16 cellular contexts compared by ENCODE assay signal in genomic region chr1:30536530-30536929, GRCh38.
A peak's percentile ranks its signal among the peaks of the same experiment; 100 is the strongest.
DNase-seq lines count a peak whose midpoint lies in the region; ATAC-seq and TF ChIP-seq lines count a peak whose summit lies in the region.
"Had no signal": no experiment of that assay in that cellular context is flagged by ENCODE, and none has a peak within 500 bp of the region (broad histone marks: within the 10 kb centered on the region; RNA-seq: fewer than 3 reads in every experiment).

No MANE protein-coding gene starts in this region.

- no peaks in the 10 kb centered on the region for H3K9me3 Mint-ChIP-seq in activated CD8-positive, alpha-beta memory T cell treated with anti-CD3 and anti-CD28 coated beads, Interleukin-2, amount 10 ng/mL, durations not matched to agents 7 days and 5 days (ENCODE audit: low read depth)

- intact Hi-C loops in heart left ventricle (cut with DNase I) (no loop called here), spleen (cut with DNase I; ENCODE audit: low total_unique reads) (no loop called here)

- no peak overlapping the region for H3K4me3 Mint-ChIP-seq in activated CD8-positive, alpha-beta memory T cell treated with anti-CD3 and anti-CD28 coated beads, Interleukin-2, amount 10 ng/mL, durations not matched to agents 7 days and 5 days
- H3K4me3 Mint-ChIP-seq: CD14-positive monocyte; CD4-positive, alpha-beta memory T cell had no signal

- H3K4me3 ChIP-seq in right atrium auricular region (no peak overlapping the region), heart left ventricle (no peak overlapping the region), spleen (no peak overlapping the region)
- H3K4me3 ChIP-seq: BLaER1, GM23248 had no signal

- H3K27me3 Mint-ChIP-seq in activated CD8-positive, alpha-beta memory T cell treated with anti-CD3 and anti-CD28 coated beads, Interleukin-2, amount 10 ng/mL, durations not matched to agents 7 days and 5 days: peaks cover 7% of the 10 kb centered on the region

- H3K27me3 ChIP-seq in right atrium auricular region: no peaks in the 10 kb centered on the region
- no peaks in the 10 kb centered on the region for H3K27me3 ChIP-seq in heart left ventricle
- peaks cover 0 to 18% (median 0%) of the 10 kb centered on the region in 7 donors for H3K27me3 ChIP-seq in spleen (replicated peaks in 1 of 7)
- H3K27me3 ChIP-seq: BLaER1 had no signal

- H3K36me3 ChIP-seq in right atrium auricular region (no peaks in the 10 kb centered on the region), heart left ventricle (no peaks in the 10 kb centered on the region), spleen (no peaks in the 10 kb centered on the region)
- H3K36me3 ChIP-seq: BLaER1 had no signal

- CTCF ChIA-PET in activated CD8-positive, alpha-beta memory T cell treated with anti-CD3 and anti-CD28 coated beads, Interleukin-2, amount 10 ng/mL, durations not matched to agents 7 days and 5 days (lab: Charles Lee): no interaction called here

- 72 to 91% (median 87%) methylated on average over 9 of the region's 9 CpGs for WGBS in heart left ventricle, 4 donors
- 75 to 88% (median 84%) methylated on average over 8 to 9 of the region's 9 CpGs for WGBS in spleen, 5 donors

- TF ChIP-seq POLR2A in heart left ventricle (IDR thresholded peaks at IDR 0.05): no peak
- TF ChIP-seq POLR2A in spleen (IDR thresholded peaks at IDR 0.05): no peak

- no peaks in the 10 kb centered on the region for H3K36me3 Mint-ChIP-seq in activated CD8-positive, alpha-beta memory T cell treated with anti-CD3 and anti-CD28 coated beads, Interleukin-2, amount 10 ng/mL, durations not matched to agents 7 days and 5 days
- H3K36me3 Mint-ChIP-seq: CD14-positive monocyte; CD4-positive, alpha-beta memory T cell had no signal

- H3K9me3 ChIP-seq in right atrium auricular region: peaks cover 0 to 3% of the 10 kb centered on the region in 2 donors
- H3K9me3 ChIP-seq in heart left ventricle: peaks cover 0 to 10% (median 0%) of the 10 kb centered on the region in 12 donors
- no peaks in the 10 kb centered on the region for H3K9me3 ChIP-seq in spleen

- H3K27ac ChIP-seq in right atrium auricular region (no peak overlapping the region), heart left ventricle (no peak overlapping the region), spleen (no peak overlapping the region)
- H3K27ac ChIP-seq: BLaER1, GM23248 had no signal

- H3K4me1 Mint-ChIP-seq in activated CD8-positive, alpha-beta memory T cell treated with anti-CD3 and anti-CD28 coated beads, Interleukin-2, amount 10 ng/mL, durations not matched to agents 7 days and 5 days: no peaks in the 10 kb centered on the region
- H3K4me1 Mint-ChIP-seq: CD14-positive monocyte; CD4-positive, alpha-beta memory T cell had no signal

- peak; percentile 18 for DNase-seq in activated CD8-positive, alpha-beta memory T cell treated with anti-CD3 and anti-CD28 coated beads, Interleukin-2, amount 10 ng/mL, durations not matched to agents 7 days and 5 days
- no peak for DNase-seq in activated CD8-positive, alpha-beta memory T cell treated with anti-CD3 and anti-CD28 coated beads, Interleukin-2, amount 50 U/mL, for 4 hours
- DNase-seq in right atrium auricular region (ENCODE audit: low spot score) (peak; percentile 18), heart left ventricle (no peak), spleen (peak; percentile 45)
- DNase-seq: 8988T; CD4-positive, alpha-beta memory T cell; DMS153; DMS79; GDM1; GM23248; HCEC 1CT had no signal

- no peaks in the 10 kb centered on the region for H3K4me1 ChIP-seq in right atrium auricular region
- H3K4me1 ChIP-seq in heart left ventricle: no peaks in the 10 kb centered on the region
- peaks cover 0 to 26% (median 4%) of the 10 kb centered on the region in 6 donors for H3K4me1 ChIP-seq in spleen

- TF ChIP-seq CTCF in right atrium auricular region (IDR thresholded peaks at IDR 0.05): no peak
- TF ChIP-seq CTCF in heart left ventricle (IDR thresholded peaks at IDR 0.05): no peak
- TF ChIP-seq CTCF in spleen (IDR thresholded peaks at IDR 0.05 in 8 of 11, conservative IDR thresholded peaks at IDR 0.05 in 3 of 11): no peak

- ATAC-seq in activated CD8-positive, alpha-beta memory T cell treated with anti-CD3 and anti-CD28 coated beads, Interleukin-2, amount 10 ng/mL, durations not matched to agents 7 days and 5 days: no peak
- ATAC-seq in heart left ventricle (no peak), GM21529 (IDR thresholded peaks at IDR 0.05; ENCODE audit: unreplicated experiment) (no peak), GM19324 (IDR thresholded peaks at IDR 0.05; ENCODE audit: low FRiP score, unreplicated experiment) (no peak)

- H3K27ac Mint-ChIP-seq in activated CD8-positive, alpha-beta memory T cell treated with anti-CD3 and anti-CD28 coated beads, Interleukin-2, amount 10 ng/mL, durations not matched to agents 7 days and 5 days: no peak overlapping the region
- H3K27ac Mint-ChIP-seq: CD14-positive monocyte; CD4-positive, alpha-beta memory T cell had no signal

Comparison
In these comparisons a context has a peak if more than half of its experiments do, and no peak if none do; other contexts are left out.
1. DNase-seq: peak in activated CD8-positive, alpha-beta memory T cell treated with anti-CD3 and anti-CD28 coated beads, Interleukin-2, amount 10 ng/mL, durations not matched to agents 7 days and 5 days (single experiment), right atrium auricular region (single experiment) and spleen (single experiment); none in activated CD8-positive, alpha-beta memory T cell treated with anti-CD3 and anti-CD28 coated beads, Interleukin-2, amount 50 U/mL, for 4 hours (single experiment) and heart left ventricle (0 of 5).